16 cellular contexts compared by ENCODE assay signal in the genomic region with DNA sequence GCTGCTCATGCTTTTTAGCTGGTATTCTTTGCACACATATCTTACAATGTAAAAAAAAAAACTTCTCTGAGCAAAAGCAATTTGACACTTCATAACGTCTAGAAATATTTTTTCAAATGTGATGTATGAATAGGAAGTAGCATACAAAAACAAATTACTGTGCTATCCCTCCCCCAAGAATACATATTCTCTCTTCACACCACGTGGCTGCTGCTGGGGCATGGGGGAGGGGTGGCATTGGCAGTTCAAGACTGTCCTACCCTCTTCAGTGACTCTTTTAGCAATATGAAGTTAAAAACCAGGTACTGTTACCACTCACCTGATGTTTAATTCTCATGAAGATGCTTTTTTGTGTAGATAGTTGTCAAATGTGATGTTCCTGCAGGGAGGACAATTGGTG.
DNase-seq lines count a peak whose midpoint lies in the region; ATAC-seq, FAIRE-seq and TF ChIP-seq lines count a peak whose summit lies in the region.
"Had no signal": no experiment of that assay in that cellular context is flagged by ENCODE, and none has a peak within 500 bp of the region (broad histone marks: within the 10 kb centered on the region; RNA-seq: fewer than 3 reads in every experiment).

No MANE protein-coding gene starts in this region.

- no peak overlapping the region for H2BK12ac ChIP-seq in H1 (ENCODE audit: low read depth, low read length)

- H3K79me2 ChIP-seq in DOHH2 (ENCODE audit: control insufficient read depth, low read length), result peaks cover 29% of the 10 kb centered on the region
- H3K79me2 ChIP-seq in OCI-LY1 (ENCODE audit: insufficient read depth, low read length), result no peaks in the 10 kb centered on the region; the same call in 1 of the 2 replicates
- H3K79me2 ChIP-seq in H1 (ENCODE audit: control insufficient read depth in 1 of 2, insufficient read depth in 2 of 2, low read length in 2 of 2), result peaks cover 0 to 45% of the 10 kb centered on the region in 2 experiments; a peak in 2 of 4 replicates

- H4K20me1 ChIP-seq in DOHH2 (ENCODE audit: control insufficient read depth, insufficient read depth, low read depth, low read length) (no peaks in the 10 kb centered on the region), OCI-LY1 (ENCODE audit: insufficient read depth, low read length) (no peaks in the 10 kb centered on the region), H1 (replicated peaks in 1 of 2; ENCODE audit: control insufficient read depth in 1 of 2, insufficient read depth in 2 of 2, low read length in 2 of 2) (no peaks in the 10 kb centered on the region)

- H2AK5ac ChIP-seq in H1 (ENCODE audit: low read depth, low read length), result no peak overlapping the region

- no peak overlapping the region for H2BK5ac ChIP-seq in H1 (ENCODE audit: low read depth, low read length)

- H3K9ac ChIP-seq in OCI-LY1 (ENCODE audit: low read length) (no peak overlapping the region), H1 (replicated peaks in 1 of 4; ENCODE audit: extremely low read depth in 1 of 4, low read depth in 3 of 4, low read length in 3 of 4) (no peak overlapping the region)
- H3K9ac ChIP-seq: BLaER1 had no signal

- no peak for FAIRE-seq in H1 (lab: Jason Lieb, UNC)
- FAIRE-seq: GM12891, GM18507 had no signal

- no peak overlapping the region for H4K8ac ChIP-seq in H1 (ENCODE audit: extremely low read depth, insufficient read depth, low read length)

- TF ChIP-seq RAD21 in H1 (IDR thresholded peaks at IDR 0.05 in 1 of 2, conservative IDR thresholded peaks at IDR 0.05 in 1 of 2; ENCODE audit: low read depth in 2 of 2, low read length in 2 of 2), result no peak

- H3K36me3 ChIP-seq in DOHH2 (ENCODE audit: control insufficient read depth, low read length), result no peaks in the 10 kb centered on the region
- no peaks in the 10 kb centered on the region for H3K36me3 ChIP-seq in OCI-LY1 (ENCODE audit: insufficient read depth, low read length)
- no peaks in the 10 kb centered on the region for H3K36me3 ChIP-seq in H1 (ENCODE audit: control insufficient read depth in 2 of 4, insufficient read depth in 4 of 4, low read length in 3 of 4)
- no peaks in the 10 kb centered on the region for H3K36me3 ChIP-seq in mucosa of descending colon (ENCODE audit: low read depth)
- H3K36me3 ChIP-seq: BLaER1 had no signal

- TF ChIP-seq EP300 in H1 (IDR thresholded peaks at IDR 0.05; ENCODE audit: borderline replicate concordance in 1 of 2, low read depth in 2 of 2, low read length in 2 of 2), result no peak

- H3K14ac ChIP-seq in H1 (ENCODE audit: insufficient read length), result no peak overlapping the region

- no peak overlapping the region for H3K4ac ChIP-seq in H1 (replicated peaks; ENCODE audit: insufficient read length, low read depth, low read length)

- H3K9me3 ChIP-seq in DOHH2 (ENCODE audit: control insufficient read depth, insufficient read depth, low read length) (no peaks in the 10 kb centered on the region), OCI-LY1 (ENCODE audit: low read length) (peaks cover 3% of the 10 kb centered on the region; the same call in 1 of the 2 replicates), H1 (ENCODE audit: insufficient read depth in 2 of 2, low read depth in 1 of 2, low read length in 1 of 2) (no peaks in the 10 kb centered on the region), mucosa of descending colon (no peaks in the 10 kb centered on the region)

- TF ChIP-seq CTCF in DOHH2 (IDR thresholded peaks at IDR 0.05; ENCODE audit: low read depth, low read length, poor library complexity, severe bottlenecking) (no peak), OCI-LY1 (IDR thresholded peaks at IDR 0.05; ENCODE audit: low read length) (no peak), H1 (IDR thresholded peaks at IDR 0.05; ENCODE audit: control extremely low read depth in 1 of 3, insufficient read depth in 1 of 3, low read depth in 1 of 3, low read length in 3 of 3) (no peak), mucosa of descending colon (IDR thresholded peaks at IDR 0.05) (no peak)

- H3K9me2 ChIP-seq in DOHH2 (replicated peaks; ENCODE audit: control insufficient read depth, low read length) (no peaks in the 10 kb centered on the region), OCI-LY1 (ENCODE audit: low read depth, low read length) (no peaks in the 10 kb centered on the region)

- H3K23ac ChIP-seq in H1 (ENCODE audit: insufficient read length), result no peak overlapping the region

- WGBS in H1 (ENCODE audit: extremely low coverage in 1 of 2, insufficient coverage in 1 of 2, insufficient read length in 1 of 2, insufficient replicate concordance in 2 of 2, low coverage in 1 of 2, low lambda C conversion rate in 2 of 2, missing lambda C conversion rate in 1 of 2), 2 experiments, result 31% methylated on average over 2 of the region's 2 CpGs; no CpG with 5 or more reads in 1 of the 2 experiments

- no peak overlapping the region for H2BK15ac ChIP-seq in H1 (ENCODE audit: low read length)

- intact Hi-C loops in mucosa of descending colon (cut with DNase I, micrococcal nuclease), result no loop called here

- H3K56ac ChIP-seq in H1 (replicated peaks; ENCODE audit: insufficient read length, low read depth, low read length), result no peak overlapping the region

- no peak for ATAC-seq in mucosa of descending colon
- ATAC-seq: CD8-positive, alpha-beta T cell had no signal

- H3K4me2 ChIP-seq in DOHH2 (ENCODE audit: low read length), result peak overlapping the region; percentile 56
- H3K4me2 ChIP-seq in OCI-LY1 (ENCODE audit: low read length), result peak overlapping the region; percentile 7; the same call in 1 of the 2 replicates
- no peak overlapping the region; a peak in 2 of 4 replicates for H3K4me2 ChIP-seq in H1 (ENCODE audit: insufficient read depth in 1 of 2, low read depth in 2 of 2, low read length in 2 of 2)
- H3K4me2 ChIP-seq: BLaER1 had no signal

- POLR2A ChIA-PET in H1 (lab: Charles Lee; ENCODE audit: partially characterized antibody), result no interaction called here

- H3K27me3 ChIP-seq in DOHH2 (ENCODE audit: control insufficient read depth, low read length) (no peaks in the 10 kb centered on the region), OCI-LY1 (ENCODE audit: insufficient read depth, low read length) (no peaks in the 10 kb centered on the region), H1 (replicated peaks in 1 of 4; ENCODE audit: control insufficient read depth in 3 of 4, extremely low read depth in 1 of 4, insufficient read depth in 3 of 4, low read length in 3 of 4) (no peaks in the 10 kb centered on the region)
- H3K27me3 ChIP-seq: BLaER1 had no signal

- H2AFZ ChIP-seq in OCI-LY1 (ENCODE audit: low read length) (no peak overlapping the region), H1 (ENCODE audit: low read length) (no peak overlapping the region)

- H2BK120ac ChIP-seq in H1 (replicated peaks; ENCODE audit: low read depth, low read length), result no peak overlapping the region

- no peaks in the 10 kb centered on the region for H3K23me2 ChIP-seq in H1 (ENCODE audit: low read depth, low read length)

- H3F3A ChIP-seq in DOHH2 (ENCODE audit: control insufficient read depth, insufficient read depth) (peaks cover 3% of the 10 kb centered on the region; the same call in 1 of the 2 replicates), OCI-LY1 (ENCODE audit: insufficient read depth, low read length) (no peaks in the 10 kb centered on the region)

- CTCF ChIA-PET in H1 (lab: Charles Lee; ENCODE audit: partially characterized antibody), result no interaction called here

- H3K4me3 ChIP-seq in DOHH2 (ENCODE audit: low read length) (peak overlapping the region; percentile 37), OCI-LY1 (ENCODE audit: low read depth, low read length, poor library complexity, severe bottlenecking) (no peak overlapping the region), H1 (ENCODE audit: extremely low read depth in 1 of 4, insufficient read depth in 2 of 4, low read depth in 3 of 4, low read length in 4 of 4) (no peak overlapping the region), mucosa of descending colon (no peak overlapping the region)
- H3K4me3 ChIP-seq: BLaER1 had no signal

- H3K27ac ChIP-seq in DOHH2 (ENCODE audit: low read depth, low read length) (0 out of 2 replicates have a peak overlapping the region, but pooled peaks have one; percentile 10), OCI-LY1 (ENCODE audit: low read depth, low read length, poor library complexity, severe bottlenecking) (no peak overlapping the region), H1 (ENCODE audit: low read depth, low read length) (no peak overlapping the region)
- H3K27ac ChIP-seq: BLaER1, C4-2B had no signal

- H2BK20ac ChIP-seq in H1 (ENCODE audit: low read length), result no peak overlapping the region

- H3K79me1 ChIP-seq in H1 (ENCODE audit: low read depth, low read length), result 0 out of 2 replicates have a peak, but pooled peaks cover under 1% of the 10 kb centered on the region

- no peak for DNase-seq in H1 (ENCODE audit: low read depth in 1 of 2, low spot score in 2 of 2)
- no peak for DNase-seq in mucosa of descending colon
- no peak for DNase-seq in GM19238 (ENCODE audit: insufficient read length, low spot score)
- no peak for DNase-seq in HK-2 (ENCODE audit: unreplicated experiment)
- DNase-seq: Caco-2; CD4-positive, CD25-positive, alpha-beta regulatory T cell; CD8-positive, alpha-beta T cell; DMS79; GF-D8; H9 had no signal

- H3K4me1 ChIP-seq in DOHH2 (ENCODE audit: control insufficient read depth, low read length), result peaks cover 24% of the 10 kb centered on the region
- peaks cover 11% of the 10 kb centered on the region for H3K4me1 ChIP-seq in OCI-LY1 (ENCODE audit: insufficient read depth, low read length, severe bottlenecking)
- H3K4me1 ChIP-seq in H1 (replicated peaks in 1 of 4; ENCODE audit: control insufficient read depth in 3 of 4, insufficient read depth in 4 of 4, low read length in 3 of 4), result peaks cover 2 to 9% (median 3%) of the 10 kb centered on the region in 4 experiments; a peak in 5 of 7 replicates
- no peaks in the 10 kb centered on the region for H3K4me1 ChIP-seq in mucosa of descending colon (ENCODE audit: low read depth)
- H3K4me1 ChIP-seq: BLaER1, Caco-2 had no signal

- no peak overlapping the region for H4K91ac ChIP-seq in H1 (replicated peaks; ENCODE audit: insufficient read length, low read length)

- no peak overlapping the region for H3K18ac ChIP-seq in H1 (ENCODE audit: extremely low read depth, low read length)

- no peak overlapping the region for H4K5ac ChIP-seq in H1 (ENCODE audit: insufficient read length, low read depth, low read length)

- TF ChIP-seq POLR2A in H1 (IDR thresholded peaks at IDR 0.05; ENCODE audit: control extremely low read depth in 1 of 2, low read depth in 2 of 2, low read length in 2 of 2), result no peak

TF ChIP-seq in H1, 55 proteins besides CTCF, POLR2A, EP300 and RAD21 (continues in another document):
- TF ChIP-seq, protein P1, sequence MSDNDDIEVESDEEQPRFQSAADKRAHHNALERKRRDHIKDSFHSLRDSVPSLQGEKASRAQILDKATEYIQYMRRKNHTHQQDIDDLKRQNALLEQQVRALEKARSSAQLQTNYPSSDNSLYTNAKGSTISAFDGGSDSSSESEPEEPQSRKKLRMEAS (IDR thresholded peaks at IDR 0.05), result peak; percentile 67
- TF ChIP-seq KDM5A (IDR thresholded peaks at IDR 0.05; ENCODE audit: low read length) (no peak), CHD1 (IDR thresholded peaks at IDR 0.05; ENCODE audit: low read depth, low read length) (no peak)

Comparison
In these comparisons a context has a peak if more than half of its experiments do, and no peak if none do; other contexts are left out.
1. H3K4me2 ChIP-seq: peak in DOHH2 (single experiment) and OCI-LY1 (single experiment); none in H1 (0 of 2).